8 cellular contexts compared by ENCODE assay signal in the genomic region with DNA sequence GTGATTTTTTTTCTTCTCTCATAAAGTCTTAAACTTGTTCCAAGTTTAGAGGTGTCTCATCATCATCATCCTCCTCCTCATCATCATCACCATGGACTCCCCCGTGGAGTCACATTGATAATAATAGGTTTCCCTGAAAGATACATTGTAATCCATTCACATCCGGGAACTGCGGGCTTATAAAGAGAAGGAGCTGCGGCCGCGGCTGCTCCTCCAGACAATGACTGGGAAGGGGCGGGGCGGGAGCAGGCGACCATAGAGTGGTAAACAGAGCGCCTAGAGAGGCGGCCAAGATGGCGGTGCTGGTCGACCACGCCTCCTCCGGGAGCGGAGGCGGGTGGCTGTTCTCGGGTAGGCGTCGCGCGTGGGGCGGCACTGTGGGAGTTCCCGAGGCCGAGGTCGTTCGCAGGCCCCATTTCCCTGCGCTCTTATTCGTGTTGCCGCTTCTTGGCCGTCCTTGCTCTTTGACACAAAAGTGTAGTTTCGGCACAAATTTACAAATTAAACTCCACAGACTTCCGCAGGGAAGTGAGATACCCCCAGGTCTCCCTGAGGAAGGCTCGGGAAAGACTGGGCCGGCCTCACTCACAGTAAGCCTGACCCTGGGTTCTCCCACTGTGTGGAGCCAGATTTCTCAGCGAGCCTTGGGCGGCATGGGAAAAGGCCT. TPM values are rescaled to one million over a fixed set of nuclear protein-coding genes. Genes with fewer than 3 reads are reported as not detected.
A peak's percentile ranks its signal among the peaks of the same experiment; 100 is the strongest.
DNase-seq lines count a peak whose midpoint lies in the region; ATAC-seq, FAIRE-seq and TF ChIP-seq lines count a peak whose summit lies in the region.

No MANE protein-coding gene starts in this region.

- intact Hi-C loops in dorsolateral prefrontal cortex (cut with DNase I) (loop anchor here (1.0 to 10.0 kb wide), 10 partner anchors 167 to 985 kb away; no protein-coding TSS in a partner anchor), HepG2 (cut with micrococcal nuclease; ENCODE audit: unreplicated experiment) (no loop called here)

- H3K27ac ChIP-seq in dorsolateral prefrontal cortex (peak overlapping the region; percentile 71 to 99 (median 96)), HepG2 (ENCODE audit: extremely low read length, insufficient read depth, low read length) (no peak overlapping the region)

- CTCF ChIA-PET in HepG2 (lab: Yijun Ruan, JAX; ENCODE audit: low intra/inter-chr PET ratio, low total read pairs) = no interaction called here

- H3K9me3 ChIP-seq in HepG2 (ENCODE audit: low read length) = no peaks in the 10 kb centered on the region

- H3K27me3 ChIP-seq in dorsolateral prefrontal cortex = no peaks in the 10 kb centered on the region
- H3K27me3 ChIP-seq in HepG2 (ENCODE audit: control insufficient read depth in 1 of 2, insufficient read depth in 2 of 2, low read length in 2 of 2) = peaks cover 0 to 19% of the 10 kb centered on the region in 2 experiments; a peak in 2 of 5 replicates

- H3K4me3 ChIP-seq in dorsolateral prefrontal cortex = peak overlapping the region; percentile 50 to 86 (median 72)
- no peak overlapping the region for H3K4me3 ChIP-seq in HepG2 (replicated peaks in 1 of 3; ENCODE audit: insufficient read depth in 1 of 3, low read depth in 2 of 3, low read length in 3 of 3)

- peak in 50 of 56 donors; percentile 4 to 63 (median 46) for TF ChIP-seq CTCF in dorsolateral prefrontal cortex (IDR thresholded peaks at IDR 0.05 in 54 of 56, conservative IDR thresholded peaks at IDR 0.05 in 2 of 56; ENCODE audit: low read depth in 1 of 56, partially characterized antibody in 56 of 56)
- TF ChIP-seq CTCF in HepG2 (CRISPR knock-in tag; IDR thresholded peaks at IDR 0.05) = no peak

- ATAC-seq in GM19035 (IDR thresholded peaks at IDR 0.05; ENCODE audit: unreplicated experiment) (peak; percentile 73), HG03378 (IDR thresholded peaks at IDR 0.05; ENCODE audit: unreplicated experiment) (peak; percentile 79), HepG2 (no peak)

- POLR2A ChIA-PET in HepG2 (lab: Yijun Ruan, JAX) = no interaction called here

- no peaks in the 10 kb centered on the region for H3K4me1 ChIP-seq in HepG2 (ENCODE audit: insufficient read depth, low read length)

- TF ChIP-seq POLR2A in HepG2 (IDR thresholded peaks at IDR 0.05; ENCODE audit: insufficient read depth in 1 of 2, low read depth in 2 of 2, low read length in 2 of 2) = no peak

- no peaks in the 10 kb centered on the region for H4K20me1 ChIP-seq in HepG2 (ENCODE audit: insufficient read depth, low read length)

- FAIRE-seq in HepG2 (lab: Jason Lieb, UNC) = no peak

- 61% methylated on average over 23 of the region's 37 CpGs for WGBS in HepG2 (ENCODE audit: low lambda C conversion rate)

- no peaks in the 10 kb centered on the region for H3K79me2 ChIP-seq in HepG2 (ENCODE audit: insufficient read depth, low read length)

- in situ Hi-C loops in HepG2 (cut with HindIII; ENCODE audit: extremely low pct_ligation_motif_present, low pct_unique_long_range_greater_than_20kb) = no loop called here

- no TSS peak for BruUV-seq in HepG2 (replicated peaks; lab: Mats Ljungman, UMichigan)

- no peak for TF ChIP-seq EP300 in HepG2 (IDR thresholded peaks at IDR 0.05; ENCODE audit: low read depth in 2 of 2, low read length in 2 of 2)
- no peak for TF ChIP-seq EP300 in HepG2 (CRISPR knock-in tag; IDR thresholded peaks at IDR 0.05; ENCODE audit: borderline replicate concordance)

- H3K4me2 ChIP-seq in HepG2 (ENCODE audit: low read depth, low read length) = no peak overlapping the region

- H3K36me3 ChIP-seq in HepG2 (replicated peaks in 1 of 2; ENCODE audit: control insufficient read depth in 1 of 2, insufficient read depth in 2 of 2, low read length in 2 of 2) = no peaks in the 10 kb centered on the region

- H3K9ac ChIP-seq in HepG2 (ENCODE audit: insufficient read depth, low read depth, low read length) = no peak overlapping the region

- peak; percentile 92 for DNase-seq in AG08396 (ENCODE audit: low spot score)
- DNase-seq in NCI-H524 (lab: John Stamatoyannopoulos, UW) = peak; percentile 91 to 95
- peak; percentile 23 to 31 for DNase-seq in activated CD4-positive, alpha-beta T cell treated with anti-CD3 and anti-CD28 coated beads, Interleukin-2, amount 50 U/mL, for 4 hours
- peak; percentile 92 to 96 (median 94) for DNase-seq in dorsolateral prefrontal cortex
- DNase-seq in HepG2 (ENCODE audit: low spot score) = no peak
- peak; percentile 57 for DNase-seq in stimulated activated CD4-positive, alpha-beta T cell treated with anti-CD3 and anti-CD28 coated beads, Interleukin-2, amount 100 ng/mL, for 4 hours (ENCODE audit: low read depth)

- H2AFZ ChIP-seq in HepG2 (ENCODE audit: low read length) = no peak overlapping the region

- TF ChIP-seq RAD21 in HepG2 (CRISPR knock-in tag; IDR thresholded peaks at IDR 0.05) = no peak

TF ChIP-seq in HepG2, 621 proteins besides CTCF, POLR2A, EP300 and RAD21 (continues in another document):
- TF ChIP-seq HDAC1 (CRISPR knock-in tag; IDR thresholded peaks at IDR 0.05) (no peak), IRF9 (CRISPR knock-in tag; IDR thresholded peaks at IDR 0.05; ENCODE audit: borderline replicate concordance) (no peak), SNRNP70 (IDR thresholded peaks at IDR 0.05; ENCODE audit: low read depth, low read length) (no peak), ZNF574 (CRISPR knock-in tag; IDR thresholded peaks at IDR 0.05) (peak; percentile 96), SMAD3 (CRISPR knock-in tag; IDR thresholded peaks at IDR 0.05) (no peak), NCOA2 (CRISPR knock-in tag; IDR thresholded peaks at IDR 0.05) (no peak), KAT8 (CRISPR knock-in tag; IDR thresholded peaks at IDR 0.05) (no peak)
- TF ChIP-seq, protein P1, sequence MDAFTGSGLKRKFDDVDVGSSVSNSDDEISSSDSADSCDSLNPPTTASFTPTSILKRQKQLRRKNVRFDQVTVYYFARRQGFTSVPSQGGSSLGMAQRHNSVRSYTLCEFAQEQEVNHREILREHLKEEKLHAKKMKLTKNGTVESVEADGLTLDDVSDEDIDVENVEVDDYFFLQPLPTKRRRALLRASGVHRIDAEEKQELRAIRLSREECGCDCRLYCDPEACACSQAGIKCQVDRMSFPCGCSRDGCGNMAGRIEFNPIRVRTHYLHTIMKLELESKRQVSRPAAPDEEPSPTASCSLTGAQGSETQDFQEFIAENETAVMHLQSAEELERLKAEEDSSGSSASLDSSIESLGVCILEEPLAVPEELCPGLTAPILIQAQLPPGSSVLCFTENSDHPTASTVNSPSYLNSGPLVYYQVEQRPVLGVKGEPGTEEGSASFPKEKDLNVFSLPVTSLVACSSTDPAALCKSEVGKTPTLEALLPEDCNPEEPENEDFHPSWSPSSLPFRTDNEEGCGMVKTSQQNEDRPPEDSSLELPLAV (CRISPR knock-in tag; conservative IDR thresholded peaks at IDR 0.05; ENCODE audit: low read depth) = no peak

RNA-seq across cellular contexts. Expression of gene TCF4, which starts 1.8 kb away (rescaled TPM):
- total RNA-seq in dorsolateral prefrontal cortex (100 to 1,000 TPM; 194 to 363 (median 265) TPM), HepG2 (2016; rRNA removed; fragmentation: Illumina TruSeq; extraction: Trizol) (not detected in 2 replicates)
- not detected in 2 replicates for total RNA-seq in HepG2 (2016; cell fraction: cytosol; rRNA removed; fragmentation: Illumina TruSeq; extraction: Trizol; ENCODE audit: low read depth)
- total RNA-seq in HepG2 (2016; cell fraction: insoluble cytoplasmic fraction; rRNA removed; fragmentation: Illumina TruSeq; extraction: Trizol) = not detected in 2 replicates
- not detected in 2 replicates for total RNA-seq in HepG2 (2016; cell fraction: membrane; rRNA removed; fragmentation: Illumina TruSeq; extraction: Trizol)
- not detected in 2 replicates for total RNA-seq in HepG2 (2016; cell fraction: nucleus; rRNA removed; fragmentation: Illumina TruSeq; extraction: Trizol)
- polyA plus RNA-seq in HepG2 (2011; rRNA removed) = not detected in 2 replicates
- not detected in 2 replicates for polyA plus RNA-seq in HepG2 (2011; cell fraction: cytosol; rRNA removed)
- 0.02 and 0.14 TPM in 2 replicates for polyA plus RNA-seq in HepG2 (2011; cell fraction: nucleus; rRNA removed)
- not detected in 2 replicates for polyA plus RNA-seq in HepG2 (2012)
- not detected in 2 replicates for polyA plus RNA-seq in HepG2 (2016; cell fraction: cytosol; fragmentation: Illumina TruSeq; extraction: Trizol; ENCODE audit: low read depth)
- polyA plus RNA-seq in HepG2 (2016; cell fraction: insoluble cytoplasmic fraction; fragmentation: Illumina TruSeq; extraction: Trizol; ENCODE audit: low read depth) = not detected in 2 replicates
- not detected in 2 replicates for polyA plus RNA-seq in HepG2 (2016; cell fraction: membrane; fragmentation: Illumina TruSeq; extraction: Trizol; ENCODE audit: low read depth)
- polyA plus RNA-seq in HepG2 (2016; cell fraction: nucleus; fragmentation: Illumina TruSeq; extraction: Trizol; ENCODE audit: insufficient read depth, low read depth) = not detected in 2 replicates
- 1.3 TPM in 1 of 2 replicates, not detected in the other for polyA minus RNA-seq in HepG2 (2011; rRNA and poly(A)+ RNA removed; ENCODE audit: low replicate concordance)
- not detected in 2 replicates for polyA minus RNA-seq in HepG2 (2011; cell fraction: cytosol; rRNA and poly(A)+ RNA removed)
- 0.37 TPM in 1 of 2 replicates, not detected in the other for polyA minus RNA-seq in HepG2 (2011; cell fraction: nucleus; rRNA and poly(A)+ RNA removed)

Comparison
In these comparisons a context has a peak if more than half of its experiments do, and no peak if none do; other contexts are left out.
1. H3K4me3 ChIP-seq: peak in dorsolateral prefrontal cortex (59 of 59); none in HepG2 (0 of 3).
2. RNA of gene TCF4, which starts 1.8 kb away (total RNA-seq): 194 to 363 TPM in dorsolateral prefrontal cortex; not detected in HepG2; every median in the first group is over 100 times any median in the second.